Comparison of ENCODE assay signal across 11 cellular contexts in the genomic region with DNA sequence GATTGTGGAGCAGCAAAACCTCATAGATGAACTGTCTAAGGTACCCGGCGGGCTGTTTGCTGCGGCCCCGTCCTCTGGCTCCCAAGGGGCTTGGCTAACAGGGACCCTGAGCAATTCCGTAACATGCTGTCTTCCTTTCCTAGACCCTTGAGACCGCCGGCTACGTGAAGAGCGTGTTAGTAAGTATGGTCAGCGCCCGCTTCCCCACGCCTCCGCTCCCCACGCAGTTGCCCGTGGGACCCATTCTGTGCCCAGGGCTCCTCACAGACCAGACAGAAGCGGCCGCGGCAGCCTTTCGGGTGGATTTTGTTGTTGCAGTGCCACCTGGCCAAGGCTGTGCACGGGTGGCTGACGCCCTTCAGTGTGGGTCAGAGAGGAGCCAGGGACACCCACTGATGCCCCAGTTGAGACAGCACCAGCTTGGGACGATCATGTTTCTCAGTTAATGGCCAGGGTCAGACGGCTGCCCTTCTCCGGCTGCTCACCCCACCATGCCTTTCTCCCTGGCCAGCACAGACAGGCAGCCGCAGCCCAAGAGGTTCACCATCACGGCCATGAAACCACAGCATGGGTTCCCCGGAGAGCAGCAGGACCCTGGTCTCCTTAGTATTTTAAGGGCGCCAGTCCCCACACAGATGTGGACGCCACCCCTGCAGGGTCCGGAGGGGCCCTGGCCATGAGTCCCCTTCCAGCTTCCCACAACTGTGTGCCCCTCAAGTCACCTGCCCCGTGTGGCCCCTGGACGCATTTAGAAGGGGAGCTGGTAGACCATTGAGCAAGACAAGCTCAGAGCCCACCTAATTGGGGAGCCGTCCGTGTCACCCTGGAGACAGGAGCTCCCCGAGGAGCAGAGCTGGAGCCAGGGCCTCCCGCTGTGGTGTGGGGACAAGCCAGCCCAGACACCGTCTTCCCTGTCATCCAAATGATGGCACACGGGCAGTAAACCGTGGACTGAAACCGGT.
"Had no signal": no experiment of that assay in that cellular context is flagged by ENCODE, and none has a peak within 500 bp of the region (broad histone marks: within the 10 kb centered on the region; RNA-seq: fewer than 3 reads in every experiment).

No MANE protein-coding gene starts in this region.

- H3K4me1 ChIP-seq: thyroid gland had no signal

- H3K4me3 ChIP-seq: thyroid gland, vagina had no signal

- H3K27ac ChIP-seq: thyroid gland, vagina had no signal

- H3K9me3 ChIP-seq: thyroid gland, vagina had no signal

- ATAC-seq: activated T-cell treated with anti-CD3 and anti-CD28 coated beads, Interleukin-2, amount 50 U/mL, for 72 hours had no signal

- H3K36me3 ChIP-seq: thyroid gland, vagina had no signal

- DNase-seq: activated CD4-positive, alpha-beta memory T cell treated with anti-CD3 and anti-CD28 coated beads, Interleukin-2, amount 10 ng/mL, durations not matched to agents 7 days and 5 days; activated naive CD8-positive, alpha-beta T cell treated with anti-CD3 and anti-CD28 coated beads for 36 hours; activated T-cell treated with anti-CD3 and anti-CD28 coated beads, Interleukin-2, amount 50 U/mL, for 72 hours; amygdala; effector memory CD4-positive, alpha-beta T cell; foreskin fibroblast; mesenchymal stem cell; stimulated activated CD4-positive, alpha-beta T cell treated with anti-CD3 and anti-CD28 coated beads, Interleukin-12 subunit alpha, Interleukin-12 subunit beta, amount 100 ng/mL, for 4 hours; T-helper 9 cell; thyroid gland had no signal

- H3K27me3 ChIP-seq: thyroid gland, vagina had no signal
